ENCODE assay signal across 14 cellular contexts in genomic region chr5:55456216-55456895, GRCh38.
A peak's percentile ranks its signal among the peaks of the same experiment; 100 is the strongest.
DNase-seq lines count a peak whose midpoint lies in the region; TF ChIP-seq lines count a peak whose summit lies in the region.
"Had no signal": no experiment of that assay in that cellular context is flagged by ENCODE, and none has a peak within 500 bp of the region (broad histone marks: within the 10 kb centered on the region; RNA-seq: fewer than 3 reads in every experiment).

No MANE protein-coding gene starts in this region.

- peaks cover 8% of the 10 kb centered on the region for H3K4me1 ChIP-seq in mammary epithelial cell (ENCODE audit: insufficient read depth, low read length)
- H3K4me1 ChIP-seq: right lobe of liver had no signal

- CTCF ChIA-PET in mammary epithelial cell (lab: Charles Lee; ENCODE audit: low non-redundant PET), result no interaction called here

- H3K9me3 ChIP-seq in mammary epithelial cell (replicated peaks; ENCODE audit: insufficient read depth, low read length), result no peaks in the 10 kb centered on the region
- H3K9me3 ChIP-seq: right lobe of liver had no signal

- WGBS in mammary epithelial cell (ENCODE audit: low coverage, missing lambda C conversion rate), result 100% methylated on average over 3 of the region's 3 CpGs

- in situ Hi-C loops in mammary epithelial cell (cut with MboI; ENCODE audit: low sequenced_read_pairs in 2 of 2), result no loop called here

- no peak overlapping the region for H3K4me3 ChIP-seq in mammary epithelial cell (replicated peaks in 1 of 3; ENCODE audit: insufficient read depth in 1 of 3, low read depth in 2 of 3, low read length in 3 of 3)
- H3K4me3 ChIP-seq: right lobe of liver had no signal

- no peak overlapping the region for H3K27ac ChIP-seq in mammary epithelial cell (ENCODE audit: insufficient read depth, low read depth, low read length)
- H3K27ac ChIP-seq: right lobe of liver had no signal

- H3K36me3 Mint-ChIP-seq in osteocyte (ENCODE audit: unreplicated experiment), result peaks cover 6% of the 10 kb centered on the region
- H3K36me3 Mint-ChIP-seq: natural killer cell treated with Interleukin-12 subunit alpha and Interleukin-12 subunit beta and Interleukin-15 and Interleukin-18, amount 100 ng/mL, for 72 hours had no signal

- H3K36me3 ChIP-seq in mammary epithelial cell (ENCODE audit: insufficient read depth, low read length), result no peaks in the 10 kb centered on the region
- H3K36me3 ChIP-seq: right lobe of liver had no signal

- H3K9me3 Mint-ChIP-seq in osteocyte (ENCODE audit: unreplicated experiment), result no peaks in the 10 kb centered on the region
- H3K9me3 Mint-ChIP-seq: CD4-positive, alpha-beta memory T cell; natural killer cell treated with Interleukin-12 subunit alpha and Interleukin-12 subunit beta and Interleukin-15 and Interleukin-18, amount 100 ng/mL, for 72 hours had no signal

- intact Hi-C loops in mammary epithelial cell (cut with micrococcal nuclease), result no loop called here

- no peak overlapping the region for H3K4me3 Mint-ChIP-seq in osteocyte (ENCODE audit: unreplicated experiment)
- H3K4me3 Mint-ChIP-seq: CD4-positive, alpha-beta memory T cell; natural killer cell treated with Interleukin-12 subunit alpha and Interleukin-12 subunit beta and Interleukin-15 and Interleukin-18, amount 100 ng/mL, for 72 hours had no signal

- TF ChIP-seq CTCF in mammary epithelial cell (conservative IDR thresholded peaks at IDR 0.05 in 1 of 2, IDR thresholded peaks at IDR 0.05 in 1 of 2; ENCODE audit: extremely low read depth in 1 of 2, insufficient read depth in 1 of 2, low read depth in 1 of 2, low read length in 2 of 2) (no peak), osteocyte (IDR thresholded peaks at IDR 0.05) (no peak)

- H4K20me1 ChIP-seq in mammary epithelial cell (ENCODE audit: insufficient read depth, low read length), result no peaks in the 10 kb centered on the region

- DNase-seq in EL (peak; percentile 54), LHCN-M2 (ENCODE audit: low read depth) (peak; percentile 70), mammary epithelial cell (peak; percentile 47), osteocyte (ENCODE audit: extremely low spot score, unreplicated experiment) (no peak), pons (ENCODE audit: low spot score) (no peak), inferior parietal cortex (ENCODE audit: extremely low spot score) (no peak), GF-D8 (lab: John Stamatoyannopoulos, UW) (no peak)
- DNase-seq: CD4-positive, alpha-beta memory T cell; H7; hippocampal formation; NCI-H2107; right lobe of liver; stimulated activated naive CD4-positive, alpha-beta T cell had no signal

- no peaks in the 10 kb centered on the region for H3K27me3 ChIP-seq in mammary epithelial cell (ENCODE audit: insufficient read depth, low read length)
- H3K27me3 ChIP-seq: right lobe of liver had no signal

- peak overlapping the region; percentile 25 for H3K27ac Mint-ChIP-seq in osteocyte (ENCODE audit: unreplicated experiment)
- H3K27ac Mint-ChIP-seq: CD4-positive, alpha-beta memory T cell; natural killer cell treated with Interleukin-12 subunit alpha and Interleukin-12 subunit beta and Interleukin-15 and Interleukin-18, amount 100 ng/mL, for 72 hours had no signal

- H2AFZ ChIP-seq in mammary epithelial cell (ENCODE audit: low read depth, low read length), result no peak overlapping the region

- no TSS peak for BruUV-seq in mammary epithelial cell (replicated peaks; lab: Mats Ljungman, UMichigan)

- H3K79me2 ChIP-seq in mammary epithelial cell (ENCODE audit: insufficient read depth, low read length), result no peaks in the 10 kb centered on the region

- peaks cover 16% of the 10 kb centered on the region for H3K4me1 Mint-ChIP-seq in osteocyte (ENCODE audit: unreplicated experiment)

- no peaks in the 10 kb centered on the region for H3K27me3 Mint-ChIP-seq in osteocyte (ENCODE audit: unreplicated experiment)
- H3K27me3 Mint-ChIP-seq: CD4-positive, alpha-beta memory T cell; natural killer cell treated with Interleukin-12 subunit alpha and Interleukin-12 subunit beta and Interleukin-15 and Interleukin-18, amount 100 ng/mL, for 72 hours had no signal

- H3K9ac ChIP-seq in mammary epithelial cell (ENCODE audit: insufficient read depth, low read length), result no peak overlapping the region

- dilution Hi-C loops in mammary epithelial cell (cut with HindIII; ENCODE audit: low sequenced_read_pairs), result no loop called here

- H3K4me2 ChIP-seq in mammary epithelial cell (ENCODE audit: insufficient read depth, low read depth, low read length), result no peak overlapping the region

Comparison
In these comparisons a context has a peak if more than half of its experiments do, and no peak if none do; other contexts are left out.
1. DNase-seq: peak in EL (single experiment), LHCN-M2 (single experiment) and mammary epithelial cell (single experiment); none in osteocyte (single experiment), pons (single experiment), inferior parietal cortex (single experiment) and GF-D8 (single experiment).